ENCODE assay signal across 14 cellular contexts in genomic region chr16:17222756-17223411, GRCh38.
DNase-seq lines count a peak whose midpoint lies in the region; TF ChIP-seq lines count a peak whose summit lies in the region.
"Had no signal": no experiment of that assay in that cellular context is flagged by ENCODE, and none has a peak within 500 bp of the region (broad histone marks: within the 10 kb centered on the region; RNA-seq: fewer than 3 reads in every experiment).

No MANE protein-coding gene starts in this region.

- CTCF ChIA-PET in activated naive CD4-positive, alpha-beta T cell treated with anti-CD3 and anti-CD28 coated beads, Interleukin-2, amount 10 ng/mL, durations not matched to agents 7 days and 5 days (lab: Charles Lee) = no interaction called here

- no peaks in the 10 kb centered on the region for H3K4me1 Mint-ChIP-seq in activated naive CD4-positive, alpha-beta T cell treated with anti-CD3 and anti-CD28 coated beads, Interleukin-2, amount 10 ng/mL, durations not matched to agents 7 days and 5 days
- H3K4me1 Mint-ChIP-seq in type B pancreatic cell (ENCODE audit: unreplicated experiment) = peaks cover 24% of the 10 kb centered on the region

- H3K27me3 Mint-ChIP-seq in activated naive CD4-positive, alpha-beta T cell treated with anti-CD3 and anti-CD28 coated beads, Interleukin-2, amount 10 ng/mL, durations not matched to agents 7 days and 5 days = no peaks in the 10 kb centered on the region
- H3K27me3 Mint-ChIP-seq in type B pancreatic cell = no peaks in the 10 kb centered on the region
- H3K27me3 Mint-ChIP-seq: IgD-negative memory B cell, T-helper 17 cell had no signal

- H3K27ac Mint-ChIP-seq in activated naive CD4-positive, alpha-beta T cell treated with anti-CD3 and anti-CD28 coated beads, Interleukin-2, amount 10 ng/mL, durations not matched to agents 7 days and 5 days = peak overlapping the region; percentile 20
- H3K27ac Mint-ChIP-seq in type B pancreatic cell = no peak overlapping the region
- H3K27ac Mint-ChIP-seq: T-helper 17 cell had no signal

- no peak for TF ChIP-seq CTCF in type B pancreatic cell (conservative IDR thresholded peaks at IDR 0.05)

- peaks cover 30% of the 10 kb centered on the region for H3K36me3 Mint-ChIP-seq in activated naive CD4-positive, alpha-beta T cell treated with anti-CD3 and anti-CD28 coated beads, Interleukin-2, amount 10 ng/mL, durations not matched to agents 7 days and 5 days
- peaks cover 5% of the 10 kb centered on the region for H3K36me3 Mint-ChIP-seq in type B pancreatic cell

- H3K9me3 Mint-ChIP-seq in activated naive CD4-positive, alpha-beta T cell treated with anti-CD3 and anti-CD28 coated beads, Interleukin-2, amount 10 ng/mL, durations not matched to agents 7 days and 5 days = peaks cover 2% of the 10 kb centered on the region
- peaks cover 6% of the 10 kb centered on the region for H3K9me3 Mint-ChIP-seq in type B pancreatic cell

- no peak overlapping the region for H3K4me3 Mint-ChIP-seq in activated naive CD4-positive, alpha-beta T cell treated with anti-CD3 and anti-CD28 coated beads, Interleukin-2, amount 10 ng/mL, durations not matched to agents 7 days and 5 days
- peak overlapping the region; percentile 22 for H3K4me3 Mint-ChIP-seq in type B pancreatic cell
- H3K4me3 Mint-ChIP-seq: neural crest cell, T-helper 17 cell had no signal

- DNase-seq in activated naive CD4-positive, alpha-beta T cell treated with anti-CD3 and anti-CD28 coated beads, Interleukin-2, amount 10 ng/mL, durations not matched to agents 7 days and 5 days = no peak
- no peak for DNase-seq in activated naive CD4-positive, alpha-beta T cell treated with anti-CD3 and anti-CD28 coated beads, Interleukin-2, amount 50 U/mL, for 16 hours
- peak; percentile 23 for DNase-seq in UCSD-AML1 (lab: John Stamatoyannopoulos, UW; ENCODE audit: unreplicated experiment)
- peak; percentile 79 for DNase-seq in medulla oblongata (ENCODE audit: extremely low spot score)
- DNase-seq in type B pancreatic cell (ENCODE audit: extremely low spot score, unreplicated experiment) = no peak
- DNase-seq in stimulated activated CD4-positive, alpha-beta T cell treated with anti-CD3 and anti-CD28 coated beads, Interleukin-4, amount 100 ng/mL, for 4 hours = no peak
- no peak for DNase-seq in NCI-H2196 (lab: John Stamatoyannopoulos, UW; ENCODE audit: unreplicated experiment)
- DNase-seq in SHP77 (lab: John Stamatoyannopoulos, UW) = no peak
- DNase-seq: activated CD4-positive, alpha-beta T cell treated with anti-CD3 and anti-CD28 coated beads, Interleukin-2, amount 50 U/mL, for 1 hour; NCI-H1694; spleen; T-helper 17 cell had no signal

Comparison
In these comparisons a context has a peak if more than half of its experiments do, and no peak if none do; other contexts are left out.
1. DNase-seq: peak in UCSD-AML1 (single experiment) and medulla oblongata (single experiment); none in activated naive CD4-positive, alpha-beta T cell treated with anti-CD3 and anti-CD28 coated beads, Interleukin-2, amount 10 ng/mL, durations not matched to agents 7 days and 5 days (single experiment), activated naive CD4-positive, alpha-beta T cell treated with anti-CD3 and anti-CD28 coated beads, Interleukin-2, amount 50 U/mL, for 16 hours (single experiment), type B pancreatic cell (single experiment), stimulated activated CD4-positive, alpha-beta T cell treated with anti-CD3 and anti-CD28 coated beads, Interleukin-4, amount 100 ng/mL, for 4 hours (0 of 2), NCI-H2196 (single experiment) and SHP77 (0 of 2).